19 cellular contexts compared by ENCODE assay signal in the genomic region with DNA sequence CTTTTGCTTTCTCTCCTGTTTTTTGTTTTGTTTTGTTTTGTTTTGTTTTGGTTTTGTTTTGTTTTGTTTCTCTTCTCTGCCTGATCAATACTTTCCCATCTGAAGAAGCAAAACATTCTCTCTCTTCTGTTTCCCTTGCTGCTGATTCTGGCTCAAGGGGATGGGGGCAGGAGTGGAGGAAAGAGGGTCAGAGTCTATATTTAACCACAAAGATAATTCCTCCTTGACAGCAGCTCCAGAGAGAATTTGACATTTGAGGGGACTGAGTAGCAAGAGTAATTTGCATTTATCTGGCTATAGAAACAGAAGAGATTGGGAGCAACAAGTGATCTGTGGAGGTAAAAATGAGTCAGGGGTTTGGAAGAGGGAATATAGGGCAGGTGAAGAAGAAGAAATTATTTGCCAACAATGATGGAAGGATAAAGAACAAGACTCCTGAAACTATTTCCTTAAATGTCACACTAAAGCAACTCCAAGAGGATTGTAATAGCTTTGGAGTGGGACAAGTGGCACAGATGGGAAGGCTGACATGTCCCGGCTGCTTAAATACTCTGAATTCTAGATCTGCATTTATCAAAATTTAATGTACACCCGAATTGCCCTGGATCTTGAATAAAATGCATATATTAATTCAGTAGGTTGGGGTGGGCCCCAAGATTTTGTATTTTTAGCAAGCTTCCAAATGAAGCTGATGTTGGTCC.
DNase-seq lines count a peak whose midpoint lies in the region; ATAC-seq and TF ChIP-seq lines count a peak whose summit lies in the region.
"Had no signal": no experiment of that assay in that cellular context is flagged by ENCODE, and none has a peak within 500 bp of the region (broad histone marks: within the 10 kb centered on the region; RNA-seq: fewer than 3 reads in every experiment).

No MANE protein-coding gene starts in this region.

- H3K27ac ChIP-seq in right atrium auricular region (peak overlapping the region in 1 of 2 donors; percentile 53), HEK293 (ENCODE audit: extremely low read depth, low read depth, low read length) (no peak overlapping the region), heart right ventricle (peak overlapping the region in 6 of 10 donors; percentile 11 to 82 (median 66)), transverse colon (no peak overlapping the region)
- H3K27ac ChIP-seq: BLaER1, C4-2B, GM23248 had no signal

- peaks cover 6% of the 10 kb centered on the region for H3K27me3 Mint-ChIP-seq in activated CD8-positive, alpha-beta memory T cell treated with anti-CD3 and anti-CD28 coated beads, Interleukin-2, amount 10 ng/mL, durations not matched to agents 7 days and 5 days
- H3K27me3 Mint-ChIP-seq: B cell had no signal

- no peaks in the 10 kb centered on the region for H3K9me3 ChIP-seq in right atrium auricular region
- no peaks in the 10 kb centered on the region for H3K9me3 ChIP-seq in HEK293 (ENCODE audit: control insufficient read depth, insufficient read depth, low read depth, low read length)
- H3K9me3 ChIP-seq in heart right ventricle, result no peaks in the 10 kb centered on the region
- H3K9me3 ChIP-seq in transverse colon, result no peaks in the 10 kb centered on the region
- H3K9me3 ChIP-seq: BLaER1, Caco-2 had no signal

- no peaks in the 10 kb centered on the region for H3K36me3 Mint-ChIP-seq in activated CD8-positive, alpha-beta memory T cell treated with anti-CD3 and anti-CD28 coated beads, Interleukin-2, amount 10 ng/mL, durations not matched to agents 7 days and 5 days
- H3K36me3 Mint-ChIP-seq: CD4-positive, CD25-positive, alpha-beta regulatory T cell; CD8-positive, alpha-beta T cell had no signal

- H3K27me3 ChIP-seq in right atrium auricular region (no peaks in the 10 kb centered on the region), heart right ventricle (no peaks in the 10 kb centered on the region), transverse colon (no peaks in the 10 kb centered on the region)
- H3K27me3 ChIP-seq: BLaER1 had no signal

- TF ChIP-seq POLR2A in transverse colon (IDR thresholded peaks at IDR 0.05), result no peak

- H3K36me3 ChIP-seq in right atrium auricular region, result no peaks in the 10 kb centered on the region
- H3K36me3 ChIP-seq in HEK293 (ENCODE audit: control insufficient read depth in 2 of 2, insufficient read depth in 1 of 2, low read length in 2 of 2), result no peaks in the 10 kb centered on the region
- no peaks in the 10 kb centered on the region for H3K36me3 ChIP-seq in heart right ventricle
- no peaks in the 10 kb centered on the region for H3K36me3 ChIP-seq in transverse colon
- H3K36me3 ChIP-seq: BLaER1 had no signal

- intact Hi-C loops in Right ventricle myocardium superior (cut with DNase I) (no loop called here), heart right ventricle (cut with DNase I) (no loop called here), left ventricle myocardium superior (cut with micrococcal nuclease) (no loop called here), transverse colon (cut with DNase I; ENCODE audit: low total_unique reads) (no loop called here)

- DNase-seq in Right ventricle myocardium superior, result no peak
- no peak for DNase-seq in right atrium auricular region (ENCODE audit: low spot score)
- no peak for DNase-seq in heart right ventricle
- DNase-seq in left ventricle myocardium superior, result no peak
- no peak for DNase-seq in activated CD8-positive, alpha-beta memory T cell treated with anti-CD3 and anti-CD28 coated beads, Interleukin-2, amount 10 ng/mL, durations not matched to agents 7 days and 5 days
- DNase-seq in transverse colon, result no peak
- DNase-seq: Caco-2; CD4-positive, CD25-positive, alpha-beta regulatory T cell; CD8-positive, alpha-beta T cell; DMS153; DND-41; GM23248; H7; HCEC 1CT had no signal

- H3K4me3 ChIP-seq in right atrium auricular region (no peak overlapping the region), HEK293 (ENCODE audit: low read depth, low read length) (no peak overlapping the region), heart right ventricle (no peak overlapping the region), transverse colon (no peak overlapping the region)
- H3K4me3 ChIP-seq: BLaER1, GM23248 had no signal

- TF ChIP-seq EP300 in transverse colon (IDR thresholded peaks at IDR 0.05; ENCODE audit: low read depth), result no peak

- POLR2A ChIA-PET in HEK293 (lab: Yijun Ruan, JAX), result no interaction called here

- no peak overlapping the region for H3K27ac Mint-ChIP-seq in activated CD8-positive, alpha-beta memory T cell treated with anti-CD3 and anti-CD28 coated beads, Interleukin-2, amount 10 ng/mL, durations not matched to agents 7 days and 5 days
- H3K27ac Mint-ChIP-seq: B cell; CD4-positive, CD25-positive, alpha-beta regulatory T cell; CD8-positive, alpha-beta T cell had no signal

- CTCF ChIA-PET in HEK293 (lab: Yijun Ruan, JAX), result interaction anchor here (0.7 kb wide), 1 partner anchor 9 kb away, joined by 3 read pairs; no protein-coding TSS in a partner anchor
- CTCF ChIA-PET in activated CD8-positive, alpha-beta memory T cell treated with anti-CD3 and anti-CD28 coated beads, Interleukin-2, amount 10 ng/mL, durations not matched to agents 7 days and 5 days (lab: Charles Lee), result no interaction called here

- no peaks in the 10 kb centered on the region for H3K4me1 Mint-ChIP-seq in activated CD8-positive, alpha-beta memory T cell treated with anti-CD3 and anti-CD28 coated beads, Interleukin-2, amount 10 ng/mL, durations not matched to agents 7 days and 5 days
- H3K4me1 Mint-ChIP-seq: B cell; CD4-positive, CD25-positive, alpha-beta regulatory T cell had no signal

- H3K4me3 Mint-ChIP-seq in activated CD8-positive, alpha-beta memory T cell treated with anti-CD3 and anti-CD28 coated beads, Interleukin-2, amount 10 ng/mL, durations not matched to agents 7 days and 5 days, result no peak overlapping the region
- H3K4me3 Mint-ChIP-seq: B cell; CD4-positive, CD25-positive, alpha-beta regulatory T cell; CD8-positive, alpha-beta T cell had no signal

- peaks cover 0 to 8% of the 10 kb centered on the region in 2 donors for H3K4me1 ChIP-seq in right atrium auricular region
- no peaks in the 10 kb centered on the region for H3K4me1 ChIP-seq in HEK293 (ENCODE audit: control insufficient read depth, insufficient read depth, low read length)
- peaks cover 0 to 18% (median 0%) of the 10 kb centered on the region in 9 donors for H3K4me1 ChIP-seq in heart right ventricle
- H3K4me1 ChIP-seq in transverse colon, result no peaks in the 10 kb centered on the region
- H3K4me1 ChIP-seq: Caco-2 had no signal

- ATAC-seq in Right ventricle myocardium superior (ENCODE audit: poor library complexity), result peak; percentile 88
- peak; percentile 49 to 94 (median 76) for ATAC-seq in heart right ventricle
- peak; percentile 91 for ATAC-seq in left ventricle myocardium superior
- ATAC-seq in GM21367 (IDR thresholded peaks at IDR 0.05; ENCODE audit: unreplicated experiment), result no peak
- no peak for ATAC-seq in activated CD8-positive, alpha-beta memory T cell treated with anti-CD3 and anti-CD28 coated beads, Interleukin-2, amount 10 ng/mL, durations not matched to agents 7 days and 5 days
- ATAC-seq: CD8-positive, alpha-beta T cell had no signal

- in situ Hi-C loops in transverse colon (cut with MboI; ENCODE audit: low pct_ligation_motif_present in 1 of 4, low pct_unique_long_range_greater_than_20kb in 1 of 4, low sequenced_read_pairs in 3 of 4), result no loop called here

- TF ChIP-seq CTCF in right atrium auricular region (IDR thresholded peaks at IDR 0.05), result no peak
- no peak for TF ChIP-seq CTCF in HEK293 (tag by site-specific recombination; IDR thresholded peaks at IDR 0.05)
- no peak for TF ChIP-seq CTCF in heart right ventricle (IDR thresholded peaks at IDR 0.05)
- TF ChIP-seq CTCF in transverse colon (IDR thresholded peaks at IDR 0.05), result no peak

- no peaks in the 10 kb centered on the region for H3K9me3 Mint-ChIP-seq in activated CD8-positive, alpha-beta memory T cell treated with anti-CD3 and anti-CD28 coated beads, Interleukin-2, amount 10 ng/mL, durations not matched to agents 7 days and 5 days (ENCODE audit: low read depth)
- H3K9me3 Mint-ChIP-seq: CD8-positive, alpha-beta T cell had no signal

- 42 to 56% methylated on average over 2 of the region's 2 CpGs for WGBS in heart right ventricle, 2 donors
- 63 to 89% methylated on average over 2 of the region's 2 CpGs for WGBS in transverse colon (ENCODE audit: low coverage in 1 of 2), 2 donors

TF ChIP-seq in HEK293, 187 proteins besides CTCF, POLR2A, EP300 and RAD21:
- TF ChIP-seq SCRT2 (tag by site-specific recombination; IDR thresholded peaks at IDR 0.05) (peak; percentile 82), ZSCAN16 (tag by site-specific recombination; IDR thresholded peaks at IDR 0.05) (no peak)

Comparison
In these comparisons a context has a peak if more than half of its experiments do, and no peak if none do; other contexts are left out.
1. ATAC-seq: peak in Right ventricle myocardium superior (single experiment), heart right ventricle (8 of 8) and left ventricle myocardium superior (single experiment); none in GM21367 (single experiment) and activated CD8-positive, alpha-beta memory T cell treated with anti-CD3 and anti-CD28 coated beads, Interleukin-2, amount 10 ng/mL, durations not matched to agents 7 days and 5 days (single experiment).
2. H3K27ac ChIP-seq: peak in heart right ventricle (6 of 10); none in HEK293 (single experiment) and transverse colon (0 of 4).